8 cellular contexts compared by ENCODE assay signal in genomic region chr6:43506667-43507471, GRCh38. TPM values are rescaled to one million over a fixed set of nuclear protein-coding genes. Genes with fewer than 3 reads are reported as not detected.
DNase-seq lines count a peak whose midpoint lies in the region; ATAC-seq and TF ChIP-seq lines count a peak whose summit lies in the region.

No MANE protein-coding gene starts in this region.

- H3K4me2 ChIP-seq in KMS-11 = no peak overlapping the region; the same call in 1 of the 2 replicates

- H2AFZ ChIP-seq in KMS-11 (ENCODE audit: low read depth) = no peak overlapping the region

- no peak overlapping the region for H3K27ac Mint-ChIP-seq in activated T-cell treated with anti-CD3 and anti-CD28 coated beads, Interleukin-2, amount 50 U/mL, for 24 hours
- H3K27ac Mint-ChIP-seq in nephron = no peak overlapping the region

- H3K9me3 Mint-ChIP-seq in activated T-cell treated with anti-CD3 and anti-CD28 coated beads, Interleukin-2, amount 50 U/mL, for 24 hours = no peaks in the 10 kb centered on the region
- no peaks in the 10 kb centered on the region for H3K9me3 Mint-ChIP-seq in nephron

- peak; percentile 57 for ATAC-seq in GM18517 (IDR thresholded peaks at IDR 0.05; ENCODE audit: unreplicated experiment)

- no peak overlapping the region for H3K4me3 Mint-ChIP-seq in activated T-cell treated with anti-CD3 and anti-CD28 coated beads, Interleukin-2, amount 50 U/mL, for 24 hours
- H3K4me3 Mint-ChIP-seq in nephron = peak overlapping the region; percentile 42 to 65 (median 58)

- H3K4me3 ChIP-seq in AG04449 (ENCODE audit: low read depth, low read length) = no peak overlapping the region
- no peak overlapping the region for H3K4me3 ChIP-seq in KMS-11 (IDR thresholded peaks at IDR 0.05; ENCODE audit: insufficient read depth, low read depth, low read length)
- no peak overlapping the region for H3K4me3 ChIP-seq in Peyer's patch

- no peak overlapping the region for H3K9ac ChIP-seq in KMS-11

- H3K27me3 ChIP-seq in KMS-11 (ENCODE audit: insufficient read depth, low read depth) = peaks cover 10% of the 10 kb centered on the region; the same call in 1 of the 2 replicates
- H3K27me3 ChIP-seq in Peyer's patch = no peaks in the 10 kb centered on the region

- TF ChIP-seq POLR2A in Peyer's patch (IDR thresholded peaks at IDR 0.05) = no peak

- peaks cover 23% of the 10 kb centered on the region for H3K4me1 Mint-ChIP-seq in activated T-cell treated with anti-CD3 and anti-CD28 coated beads, Interleukin-2, amount 50 U/mL, for 24 hours (ENCODE audit: low read depth)
- peaks cover 14% of the 10 kb centered on the region for H3K4me1 Mint-ChIP-seq in nephron

- H3K36me3 ChIP-seq in KMS-11 (ENCODE audit: insufficient read depth) = no peaks in the 10 kb centered on the region
- H3K36me3 ChIP-seq in Peyer's patch = peaks cover 0 to 45% (median 0%) of the 10 kb centered on the region in 3 donors

- H3K9me3 ChIP-seq in Peyer's patch = no peaks in the 10 kb centered on the region

- H3K79me2 ChIP-seq in KMS-11 (ENCODE audit: insufficient read depth, low read depth) = no peaks in the 10 kb centered on the region

- POLR2A ChIA-PET in AG04449 (lab: Yijun Ruan, JAX) = interaction anchor here (0.5 to 1.5 kb wide), 4 partner anchors 10 to 80 kb away, joined by 3 to 4 read pairs (median 4); partner anchors contain the start of genes ABCC10, POLR1C and YIPF3

- H3K4me1 ChIP-seq in KMS-11 (ENCODE audit: low read depth, poor library complexity, severe bottlenecking) (peaks cover 11% of the 10 kb centered on the region), Peyer's patch (peaks cover 0 to 33% (median 13%) of the 10 kb centered on the region in 4 donors)

- H3K36me3 Mint-ChIP-seq in activated T-cell treated with anti-CD3 and anti-CD28 coated beads, Interleukin-2, amount 50 U/mL, for 24 hours (ENCODE audit: low read depth) = peaks cover 56% of the 10 kb centered on the region
- H3K36me3 Mint-ChIP-seq in nephron (ENCODE audit: low read depth) = peaks cover 36% of the 10 kb centered on the region

- DNase-seq in AG04449 (ENCODE audit: low read depth, low spot score) = peak; percentile 33
- DNase-seq in Peyer's patch = peak; percentile 65 to 90 (median 80)
- peak; percentile 83 for DNase-seq in activated T-cell treated with anti-CD3 and anti-CD28 coated beads, Interleukin-2, amount 50 U/mL, for 24 hours
- DNase-seq in fibroblast of gingiva (ENCODE audit: low read depth) = peak; percentile 72
- peak; percentile 65 for DNase-seq in stimulated activated naive CD4-positive, alpha-beta T cell treated with Interleukin-2 at 50 U/mL for 16 hours (lab: John Stamatoyannopoulos, UW)

- H4K20me1 ChIP-seq in KMS-11 (ENCODE audit: insufficient read depth) = no peaks in the 10 kb centered on the region

- TF ChIP-seq CTCF in AG04449 (IDR thresholded peaks at IDR 0.05; ENCODE audit: insufficient read depth, low read length, missing control alignments) (peak; percentile 92), KMS-11 (conservative IDR thresholded peaks at IDR 0.05; ENCODE audit: low read depth, low read length) (peak; percentile 93), Peyer's patch (IDR thresholded peaks at IDR 0.05) (peak; percentile 85 to 97 (median 95)), nephron (IDR thresholded peaks at IDR 0.05; ENCODE audit: unreplicated experiment in 3 of 3) (peak; percentile 92 to 97 (median 96))

- peaks cover 20% of the 10 kb centered on the region for H3K27me3 Mint-ChIP-seq in activated T-cell treated with anti-CD3 and anti-CD28 coated beads, Interleukin-2, amount 50 U/mL, for 24 hours
- H3K27me3 Mint-ChIP-seq in nephron (ENCODE audit: low read depth) = peaks cover 18% of the 10 kb centered on the region

- CTCF ChIA-PET in AG04449 (lab: Yijun Ruan, JAX) = interaction anchor here (0.6 to 13.3 kb wide), 45 partner anchors 9 to 595 kb away, joined by 3 to 337 read pairs (median 7); partner anchors contain the start of genes ABCC10, DLK2, DNPH1 and POLR1C

- H3K27ac ChIP-seq in KMS-11 (no peak overlapping the region), Peyer's patch (no peak overlapping the region)

RNA-seq across cellular contexts. Expression of gene LRRC73, which starts 3.3 kb away (rescaled TPM):
- 1 to 10 TPM in 1 of 4 donors, not detected in 3; 3.3 TPM for total RNA-seq in Peyer's patch

RNA-seq across cellular contexts. Expression of gene YIPF3, which starts 9.9 kb away (rescaled TPM):
- 100 to 1,000 TPM in 2 of 4 donors, 10 to 100 TPM in 2; 78.3 to 165 (median 108) TPM for total RNA-seq in Peyer's patch

RNA-seq across cellular contexts. Expression of gene POLR1C, which starts 10.0 kb away (rescaled TPM):
- total RNA-seq in Peyer's patch = 10 to 100 TPM in 3 of 4 donors, 1 to 10 TPM in 1; 8.6 to 29.7 (median 16.5) TPM

RNA-seq across cellular contexts. Expression of gene TJAP1, which starts 29.5 kb away (rescaled TPM):
- total RNA-seq in Peyer's patch = 10 to 100 TPM; 21.4 to 58.6 (median 45.7) TPM

RNA-seq across cellular contexts. Expression of gene DLK2, which starts 51.5 kb away (rescaled TPM):
- total RNA-seq in Peyer's patch = not detected

Comparison
In these comparisons a context has a peak if more than half of its experiments do, and no peak if none do; other contexts are left out.
1. DNase-seq: peak in every context shown above with its lines; median percentile 83 in activated T-cell treated with anti-CD3 and anti-CD28 coated beads, Interleukin-2, amount 50 U/mL, for 24 hours; 80 in Peyer's patch; 72 in fibroblast of gingiva; 65 in stimulated activated naive CD4-positive, alpha-beta T cell treated with Interleukin-2 at 50 U/mL for 16 hours; 33 in AG04449.